In genomic region chr17:50863221-50863843, GRCh38 we compare ENCODE assay signal across 8 cellular contexts. TPM values are rescaled to one million over a fixed set of nuclear protein-coding genes. Genes with fewer than 3 reads are reported as not detected.
DNase-seq lines count a peak whose midpoint lies in the region; ATAC-seq, FAIRE-seq and TF ChIP-seq lines count a peak whose summit lies in the region.

No MANE protein-coding gene starts in this region.

- TF ChIP-seq EP300 in GM12878 (IDR thresholded peaks at IDR 0.05; ENCODE audit: borderline replicate concordance in 1 of 2, control insufficient read depth in 1 of 2, low read depth in 2 of 2, low read length in 2 of 2), result no peak

- no peaks in the 10 kb centered on the region for H3K9me3 ChIP-seq in GM12878 (replicated peaks; ENCODE audit: control insufficient read depth, insufficient read depth, low read length)

- no peak overlapping the region for H2AFZ ChIP-seq in GM12878 (ENCODE audit: control insufficient read depth, low read depth, low read length)

- RAD21 ChIA-PET in GM12878 (lab: Charles Lee; ENCODE audit: unreplicated experiment), result interaction anchor here (2.6 to 3.9 kb wide), 2 partner anchors 11 kb away, joined by 11 to 19 read pairs; no protein-coding TSS in a partner anchor

- peaks cover 37% of the 10 kb centered on the region for H3K79me2 ChIP-seq in GM12878 (ENCODE audit: control insufficient read depth, insufficient read depth, low read length)

- intact Hi-C loops in GM12878 (cut with micrococcal nuclease; ENCODE audit: unreplicated experiment), result loop anchor here (10.0 kb wide), 1 partner anchor 391 kb away; no protein-coding TSS in a partner anchor

- POLR2A ChIA-PET in GM12878 (lab: Charles Lee), result interaction anchor here (0.7 to 1.8 kb wide), 4 partner anchors 8 to 266 kb away, joined by 3 to 8 read pairs (median 4); no protein-coding TSS in a partner anchor

- H3K27ac ChIP-seq in GM12878 (ENCODE audit: control insufficient read depth, insufficient read depth), result no peak overlapping the region

- TF ChIP-seq CTCF in GM12878 (IDR thresholded peaks at IDR 0.05 in 2 of 3, conservative IDR thresholded peaks at IDR 0.05 in 1 of 3; ENCODE audit: control insufficient read depth in 2 of 3, extremely low read depth in 1 of 3, insufficient read depth in 1 of 3, low read depth in 3 of 3, low read length in 3 of 3), result peak; percentile 50 to 63 (median 59)

- 79% methylated on average over 11 of the region's 11 CpGs for WGBS in GM12878 (ENCODE audit: insufficient coverage, insufficient replicate concordance, low lambda C conversion rate, missing lambda C conversion rate)

- H3K4me2 ChIP-seq in GM12878 (ENCODE audit: control insufficient read depth, insufficient read depth), result peak overlapping the region; percentile 22; the same call in 1 of the 2 replicates

- CTCF ChIA-PET in GM12878 (lab: Yijun Ruan, JAX), result interaction anchor here (0.6 to 8.7 kb wide), 15 partner anchors 8 to 386 kb away, joined by 3 to 85 read pairs (median 3); no protein-coding TSS in a partner anchor

- H3K27me3 ChIP-seq in GM12878 (replicated peaks in 1 of 2; ENCODE audit: control insufficient read depth in 2 of 2, insufficient read depth in 2 of 2, low read length in 1 of 2), result no peaks in the 10 kb centered on the region

- no peak for FAIRE-seq in GM12878 (lab: Jason Lieb, UNC)

- no peaks in the 10 kb centered on the region for H4K20me1 ChIP-seq in GM12878 (ENCODE audit: control insufficient read depth, insufficient read depth)

- SMC1A ChIA-PET in GM12878 (lab: Charles Lee; ENCODE audit: uncharacterized antibody, unreplicated experiment), result interaction anchor here (0.6 to 5.6 kb wide), 12 partner anchors 8 to 193 kb away, joined by 3 to 46 read pairs (median 4); no protein-coding TSS in a partner anchor

- TF ChIP-seq POLR2A in GM12878 (IDR thresholded peaks at IDR 0.05; ENCODE audit: low read depth, low read length), result no peak

- ATAC-seq in GM12878 (no peak), GM21447 (IDR thresholded peaks at IDR 0.05; ENCODE audit: unreplicated experiment) (no peak)

- TF ChIP-seq RAD21 in GM12878 (IDR thresholded peaks at IDR 0.05; ENCODE audit: insufficient read depth, low read depth, low read length), result peak; percentile 61

- H3K4me1 ChIP-seq in GM12878 (ENCODE audit: control insufficient read depth, insufficient read depth, low read length), result no peaks in the 10 kb centered on the region

- H3K9ac ChIP-seq in GM12878 (ENCODE audit: control insufficient read depth, insufficient read depth, low read length), result no peak overlapping the region

- H3K36me3 ChIP-seq in GM12878 (ENCODE audit: control insufficient read depth in 2 of 2, insufficient read depth in 2 of 2, low read length in 1 of 2), result no peaks in the 10 kb centered on the region; a peak in 1 of 4 replicates

- peak; percentile 10 for DNase-seq in NK-92 treated with Interleukin-12 subunit alpha and Interleukin-12 subunit beta, amount 100 ng/mL, for 24 hours (lab: John Stamatoyannopoulos, UW)
- no peak for DNase-seq in NK-92 (lab: John Stamatoyannopoulos, UW; ENCODE audit: unreplicated experiment)
- peak; percentile 36 for DNase-seq in NCI-H748 treated with DMSO at 0.1 percent for 48 hours (lab: John Stamatoyannopoulos, UW)
- DNase-seq in GM12878 (ENCODE audit: low read depth, low spot score), result no peak
- peak; percentile 35 for DNase-seq in kidney glomerular epithelial cell (lab: John Stamatoyannopoulos, UW)
- DNase-seq in stimulated activated CD4-positive, alpha-beta T cell treated with anti-CD3 and anti-CD28 coated beads, Interleukin-4, amount 100 ng/mL, for 24 hours, result peak; percentile 50
- no peak for DNase-seq in NCI-H774 (lab: John Stamatoyannopoulos, UW)

- TSS peak; percentile 67 for BruUV-seq in GM12878 (replicated peaks; lab: Mats Ljungman, UMichigan)

- in situ Hi-C loops in GM12878 (cut with MboI), result loop anchor here (5.0 kb wide), 1 partner anchor 49 kb away; no protein-coding TSS in a partner anchor

- no peak overlapping the region for H3K4me3 ChIP-seq in GM12878

TF ChIP-seq in GM12878, 131 proteins besides CTCF, POLR2A, EP300 and RAD21:
- TF ChIP-seq SPI1 (IDR thresholded peaks at IDR 0.05; ENCODE audit: borderline replicate concordance, insufficient read depth, low read depth, low read length) (no peak), SMC3 (IDR thresholded peaks at IDR 0.05; ENCODE audit: borderline replicate concordance, low read length) (peak; percentile 47; the same call in 1 of the 2 replicates), HSF1 (IDR thresholded peaks at IDR 0.05; ENCODE audit: low read depth, low read length) (no peak)

RNA-seq across cellular contexts. Expression of gene TOB1, which starts 2.8 kb away (rescaled TPM):
- 6.5 and 6.7 TPM in 2 replicates for total RNA-seq in GM12878 (2013; cell fraction: nucleolus; rRNA removed)
- total RNA-seq in GM12878 (2014; rRNA removed) (4.4 and 5.0 TPM in 2 replicates), GM12878 (2014; rRNA removed; fragmentation: Illumina TruSeq; extraction: Trizol) (7.7 and 8.2 TPM in 2 replicates), GM12878 (2021) (16.9 and 19.6 TPM in 2 replicates)
- polyA plus RNA-seq in GM12878 (2011; ENCODE audit: low read depth), result 6.9 TPM
- polyA plus RNA-seq in GM12878 (2011; rRNA removed) (9.4 and 10.7 TPM in 2 replicates), GM12878 (2014; fragmentation: Illumina TruSeq; extraction: Trizol) (9.6 TPM in 2 replicates), GM12878 (2014; fragmentation: Nextera tagmentation; extraction: Ambion mirVana) (10 to 100 TPM; 19.5 to 28.3 TPM), GM12878 (2014; rRNA removed) (8.9 and 10.4 TPM in 2 replicates), GM12878 (2016; fragmentation: Nextera tagmentation; extraction: Ambion mirVana) (10 to 100 TPM; 30.6 to 32.4 TPM)
- polyA plus RNA-seq in GM12878 (2011; cell fraction: cytosol; rRNA removed), result 7.4 and 7.6 TPM in 2 replicates
- 9.3 and 10.2 TPM in 2 replicates for polyA plus RNA-seq in GM12878 (2011; cell fraction: nucleus; rRNA removed)
- polyA plus RNA-seq in GM12878 (2012), result 10.3 and 11.4 TPM in 2 replicates
- polyA minus RNA-seq in GM12878 (2011; rRNA and poly(A)+ RNA removed), result 11.0 and 13.5 TPM in 2 replicates
- polyA minus RNA-seq in GM12878 (2011; cell fraction: cytosol; rRNA and poly(A)+ RNA removed), result 8.3 and 9.1 TPM in 2 replicates
- polyA minus RNA-seq in GM12878 (2011; cell fraction: nucleus; rRNA and poly(A)+ RNA removed), result 16.7 and 31.4 TPM in 2 replicates

RNA-seq across cellular contexts. Expression of gene WFIKKN2, which starts 27.9 kb away (rescaled TPM):
- total RNA-seq in GM12878 (2013; cell fraction: nucleolus; rRNA removed), result not detected in 2 replicates
- total RNA-seq in GM12878 (2014; rRNA removed) (0.06 TPM in 1 of 2 replicates, not detected in the other), GM12878 (2014; rRNA removed; fragmentation: Illumina TruSeq; extraction: Trizol) (not detected in 2 replicates), GM12878 (2021) (0.05 TPM in 1 of 2 replicates, not detected in the other)
- not detected for polyA plus RNA-seq in GM12878 (2011; ENCODE audit: low read depth)
- polyA plus RNA-seq in GM12878 (2011; rRNA removed) (not detected in 2 replicates), GM12878 (2014; fragmentation: Illumina TruSeq; extraction: Trizol) (not detected in 2 replicates), GM12878 (2014; fragmentation: Nextera tagmentation; extraction: Ambion mirVana) (not detected), GM12878 (2014; rRNA removed) (not detected in 2 replicates), GM12878 (2016; fragmentation: Nextera tagmentation; extraction: Ambion mirVana) (not detected)
- not detected in 2 replicates for polyA plus RNA-seq in GM12878 (2011; cell fraction: cytosol; rRNA removed)
- not detected in 2 replicates for polyA plus RNA-seq in GM12878 (2011; cell fraction: nucleus; rRNA removed)
- polyA plus RNA-seq in GM12878 (2012), result not detected in 2 replicates
- polyA minus RNA-seq in GM12878 (2011; rRNA and poly(A)+ RNA removed), result not detected in 2 replicates
- polyA minus RNA-seq in GM12878 (2011; cell fraction: cytosol; rRNA and poly(A)+ RNA removed), result not detected in 2 replicates
- not detected in 2 replicates for polyA minus RNA-seq in GM12878 (2011; cell fraction: nucleus; rRNA and poly(A)+ RNA removed)

Comparison
In these comparisons a context has a peak if more than half of its experiments do, and no peak if none do; other contexts are left out.
1. DNase-seq: peak in NK-92 treated with Interleukin-12 subunit alpha and Interleukin-12 subunit beta, amount 100 ng/mL, for 24 hours (single experiment), NCI-H748 treated with DMSO at 0.1 percent for 48 hours (single experiment), kidney glomerular epithelial cell (single experiment) and stimulated activated CD4-positive, alpha-beta T cell treated with anti-CD3 and anti-CD28 coated beads, Interleukin-4, amount 100 ng/mL, for 24 hours (single experiment); none in NK-92 (single experiment), GM12878 (single experiment) and NCI-H774 (single experiment).